In genomic region chr1:32221980-32222751, GRCh38 we compare ENCODE assay signal across 1 cellular context.
TF ChIP-seq lines count a peak whose summit lies in the region.

Gene EIF3I (plus strand): TSS chr1:32222407. CDS start chr1:32222442, 35 bp downstream.
Gene TMEM234 (minus strand): TSS chr1:32222353. CDS start chr1:32222322, 31 bp downstream.

TF ChIP-seq in K562, 482 proteins besides CTCF, POLR2A, EP300 and RAD21 (continued from another document and continues in another):
- TF ChIP-seq TBL1XR1 (IDR thresholded peaks at IDR 0.05; ENCODE audit: low read length in 2 of 2) (no peak), ZKSCAN8 (CRISPR knock-in tag; IDR thresholded peaks at IDR 0.05) (no peak), CEBPZ (IDR thresholded peaks at IDR 0.05; ENCODE audit: borderline replicate concordance, low read depth, low read length) (no peak), RBBP5 (IDR thresholded peaks at IDR 0.05; ENCODE audit: borderline replicate concordance, insufficient read depth, low read length, poor library complexity, severe bottlenecking) (peak; percentile 70), KDM5B (IDR thresholded peaks at IDR 0.05; ENCODE audit: insufficient replicate concordance, low read depth, low read length) (peak; percentile 81), RBM22 (IDR thresholded peaks at IDR 0.05; ENCODE audit: low read depth, low read length, poor library complexity, severe bottlenecking) (peak; percentile 85), MCM5 (IDR thresholded peaks at IDR 0.05; ENCODE audit: low read depth) (no peak), HDAC3 (IDR thresholded peaks at IDR 0.05; ENCODE audit: borderline replicate concordance, partially characterized antibody) (no peak), FOXA3 (CRISPR knock-in tag; conservative IDR thresholded peaks at IDR 0.05 in 1 of 2, IDR thresholded peaks at IDR 0.05 in 1 of 2) (no peak), SRSF3 (IDR thresholded peaks at IDR 0.05; ENCODE audit: insufficient read depth, low read length) (no peak), RFX5 (IDR thresholded peaks at IDR 0.05; ENCODE audit: low read depth, low read length) (no peak), NR4A1 (CRISPR knock-in tag; IDR thresholded peaks at IDR 0.05) (0 out of 2 replicates have a peak, but pooled peaks have one; percentile 21), NR4A1 (tag; IDR thresholded peaks at IDR 0.05) (no peak), NFE2 (IDR thresholded peaks at IDR 0.05; ENCODE audit: low read depth) (no peak), ZNF740 (CRISPR knock-in tag; IDR thresholded peaks at IDR 0.05) (no peak), ZNF740 (tag; IDR thresholded peaks at IDR 0.05) (no peak), NFE2L1 (tag; IDR thresholded peaks at IDR 0.05; ENCODE audit: borderline replicate concordance, low read depth) (no peak), PRPF4 (IDR thresholded peaks at IDR 0.05; ENCODE audit: insufficient read depth, low read depth, low read length, poor library complexity, severe bottlenecking) (no peak), SMARCE1 (IDR thresholded peaks at IDR 0.05) (no peak), E2F1 (CRISPR knock-in tag; IDR thresholded peaks at IDR 0.05) (0 out of 2 replicates have a peak, but pooled peaks have one; percentile 69), SMARCC2 (IDR thresholded peaks at IDR 0.05; ENCODE audit: low read depth) (no peak), TCF7L2 (IDR thresholded peaks at IDR 0.05; ENCODE audit: low read depth, low read length) (no peak), MGA (IDR thresholded peaks at IDR 0.05) (no peak), SRSF7 (optimal IDR thresholded peaks at IDR 0.05; ENCODE audit: low read depth, low read length) (no peak), PHB (CRISPR knock-in tag; IDR thresholded peaks at IDR 0.05) (no peak), SIRT6 (IDR thresholded peaks at IDR 0.05; ENCODE audit: low read depth, low read length) (no peak), SLC30A9 (CRISPR knock-in tag; IDR thresholded peaks at IDR 0.05) (no peak), ZBTB40 (IDR thresholded peaks at IDR 0.05) (peak; percentile 97), ZBTB40 (CRISPR knock-in tag; IDR thresholded peaks at IDR 0.05) (no peak), ZNF165 (CRISPR knock-in tag; IDR thresholded peaks at IDR 0.05; ENCODE audit: borderline replicate concordance) (no peak)
